Comparison of ENCODE assay signal across 17 cellular contexts in genomic region chr5:151450605-151451004, GRCh38. TPM values are rescaled to one million over a fixed set of nuclear protein-coding genes. Genes with fewer than 3 reads are reported as not detected.
A peak's percentile ranks its signal among the peaks of the same experiment; 100 is the strongest.
DNase-seq lines count a peak whose midpoint lies in the region; ATAC-seq, FAIRE-seq and TF ChIP-seq lines count a peak whose summit lies in the region.
"Had no signal": no experiment of that assay in that cellular context is flagged by ENCODE, and none has a peak within 500 bp of the region (broad histone marks: within the 10 kb centered on the region; RNA-seq: fewer than 3 reads in every experiment).

No MANE protein-coding gene starts in this region.

- intact Hi-C loops in CD14-positive monocyte (cut with micrococcal nuclease) (no loop called here), pancreas (cut with DNase I) (no loop called here)

- H2AK5ac ChIP-seq in mesenchymal stem cell (ENCODE audit: low read length, severe bottlenecking) = peak overlapping the region; percentile 10

- peaks cover 41% of the 10 kb centered on the region for H3K4me1 Mint-ChIP-seq in CD14-positive monocyte

- TF ChIP-seq CTCF in CD14-positive monocyte (IDR thresholded peaks at IDR 0.05) (no peak), pancreas (IDR thresholded peaks at IDR 0.05) (no peak)

- H3K18ac ChIP-seq in mesenchymal stem cell (ENCODE audit: low read depth in 1 of 2, low read length in 2 of 2) = no peak overlapping the region

- no peak overlapping the region for H3K27ac ChIP-seq in duodenal mucosa (ENCODE audit: low read depth, low read length)
- no peak overlapping the region for H3K27ac ChIP-seq in mesenchymal stem cell (ENCODE audit: low read length, poor library complexity, severe bottlenecking)
- H3K27ac ChIP-seq in pancreas = no peak overlapping the region
- H3K27ac ChIP-seq: KMS-11, PC-9 had no signal

- no peak overlapping the region for H2BK5ac ChIP-seq in mesenchymal stem cell (ENCODE audit: low read depth, low read length, poor library complexity, severe bottlenecking)

- H3K9me3 ChIP-seq in duodenal mucosa (ENCODE audit: control insufficient read depth in 1 of 2, low read length in 2 of 2) (no peaks in the 10 kb centered on the region), mesenchymal stem cell (ENCODE audit: control insufficient read depth, low read length) (no peaks in the 10 kb centered on the region), pancreas (no peaks in the 10 kb centered on the region)

- H2BK15ac ChIP-seq in mesenchymal stem cell (ENCODE audit: low read depth, poor library complexity, severe bottlenecking) = no peak overlapping the region

- H3K36me3 ChIP-seq in duodenal mucosa (ENCODE audit: control insufficient read depth in 1 of 2, insufficient read depth in 2 of 2, low read length in 2 of 2) (no peaks in the 10 kb centered on the region), mesenchymal stem cell (ENCODE audit: control insufficient read depth in 1 of 2, insufficient read depth in 2 of 2, low read depth in 1 of 2, low read length in 2 of 2) (peaks cover 0 to 4% of the 10 kb centered on the region in 2 experiments), pancreas (no peaks in the 10 kb centered on the region)

- H3K4me3 ChIP-seq in duodenal mucosa (ENCODE audit: low read depth in 1 of 2, low read length in 2 of 2) (peak overlapping the region; percentile 80 to 98), mesenchymal stem cell (ENCODE audit: insufficient read depth in 1 of 2, low read depth in 1 of 2, low read length in 2 of 2) (no peak overlapping the region), pancreas (no peak overlapping the region)
- H3K4me3 ChIP-seq: PC-9 had no signal

- no peak overlapping the region for H3K23ac ChIP-seq in mesenchymal stem cell (ENCODE audit: low read length in 2 of 2)

- H3K14ac ChIP-seq in mesenchymal stem cell (ENCODE audit: low read length in 2 of 2) = no peak overlapping the region

- peak overlapping the region in 4 of 7 donors; percentile 30 to 64 (median 52) for H3K27ac Mint-ChIP-seq in CD14-positive monocyte
- H3K27ac Mint-ChIP-seq: HFFc6 had no signal

- H4K8ac ChIP-seq in mesenchymal stem cell (ENCODE audit: low read length) = no peak overlapping the region

- H3K36me3 Mint-ChIP-seq in CD14-positive monocyte = peaks cover 19 to 32% of the 10 kb centered on the region in 2 donors

- no peak overlapping the region for H3K4me3 Mint-ChIP-seq in CD14-positive monocyte
- H3K4me3 Mint-ChIP-seq: HFFc6 had no signal

- 94% methylated on average over 3 of the region's 3 CpGs for WGBS in mesenchymal stem cell
- 81 to 84% methylated on average over 3 of the region's 3 CpGs for WGBS in pancreas, 2 donors

- no peak overlapping the region for H2AFZ ChIP-seq in mesenchymal stem cell (ENCODE audit: low read depth, low read length)
- H2AFZ ChIP-seq: PC-9 had no signal

- DNase-seq in CD14-positive monocyte (ENCODE audit: low spot score) (no peak), RKO (ENCODE audit: low spot score) (peak; percentile 10), mesenchymal stem cell (no peak), NCI-H2227 (lab: John Stamatoyannopoulos, UW; ENCODE audit: unreplicated experiment) (no peak), DMS153 (lab: John Stamatoyannopoulos, UW) (no peak), SW 1271 (lab: John Stamatoyannopoulos, UW) (no peak), pancreas (no peak)
- DNase-seq: 8988T; CD8-positive, alpha-beta memory T cell; H7; HFFc6; NCI-H1417; NCI-H187 treated with DMSO at 0.1 percent for 48 hours; NCI-H345; PC-9 had no signal

- no peak overlapping the region for H3K9ac ChIP-seq in duodenal mucosa (ENCODE audit: low read depth in 1 of 2, low read length in 2 of 2)
- no peak overlapping the region for H3K9ac ChIP-seq in mesenchymal stem cell (ENCODE audit: low read length)
- H3K9ac ChIP-seq: KMS-11 had no signal

- H3K27me3 ChIP-seq in duodenal mucosa (ENCODE audit: control insufficient read depth in 1 of 2, insufficient read depth in 2 of 2, low read length in 2 of 2) = no peaks in the 10 kb centered on the region
- no peaks in the 10 kb centered on the region for H3K27me3 ChIP-seq in mesenchymal stem cell (ENCODE audit: control insufficient read depth in 1 of 2, insufficient read depth in 1 of 2, low read length in 2 of 2)
- H3K27me3 ChIP-seq in pancreas = no peaks in the 10 kb centered on the region

- H3K79me1 ChIP-seq in mesenchymal stem cell (replicated peaks; ENCODE audit: low read length, poor library complexity, severe bottlenecking) = peaks cover 28% of the 10 kb centered on the region

- FAIRE-seq in pancreas (lab: Jason Lieb, UNC) = no peak

- H3K4me1 ChIP-seq in duodenal mucosa (ENCODE audit: control insufficient read depth in 1 of 2, insufficient read depth in 2 of 2, low read length in 2 of 2) (peaks cover 45 to 49% of the 10 kb centered on the region in 2 donors), mesenchymal stem cell (ENCODE audit: control insufficient read depth, insufficient read depth, low read depth, low read length) (peaks cover 5% of the 10 kb centered on the region), pancreas (no peaks in the 10 kb centered on the region)

- H3K4ac ChIP-seq in mesenchymal stem cell (ENCODE audit: low read depth in 1 of 2, low read length in 2 of 2) = no peak overlapping the region

- H3K9me3 Mint-ChIP-seq in CD14-positive monocyte = peaks cover 0 to 2% (median 0%) of the 10 kb centered on the region in 7 donors
- H3K9me3 Mint-ChIP-seq: CD8-positive, alpha-beta memory T cell; HFFc6 had no signal

- ATAC-seq in pancreas = no peak

- H3K4me2 ChIP-seq in mesenchymal stem cell (ENCODE audit: low read length, poor library complexity, severe bottlenecking) = no peak overlapping the region
- H3K4me2 ChIP-seq: KMS-11, PC-9 had no signal

- peaks cover 0 to 2% (median 0%) of the 10 kb centered on the region in 3 donors for H3K27me3 Mint-ChIP-seq in CD14-positive monocyte (ENCODE audit: low read depth in 3 of 3)

- H2BK120ac ChIP-seq in mesenchymal stem cell (ENCODE audit: low read depth, low read length) = no peak overlapping the region

- no peak overlapping the region for H2BK12ac ChIP-seq in mesenchymal stem cell (ENCODE audit: low read length in 2 of 2)

- no peak overlapping the region for H4K91ac ChIP-seq in mesenchymal stem cell (ENCODE audit: low read length)

RNA-seq across cellular contexts. Expression of gene SLC36A1, which starts 3.2 kb away (rescaled TPM):
- 1 to 10 TPM; 5.3 to 6.8 TPM for polyA plus RNA-seq in CD14-positive monocyte
- 14.9 TPM for polyA plus RNA-seq in mesenchymal stem cell (2013, experiment 1 of 2)
- 13.9 TPM for polyA plus RNA-seq in mesenchymal stem cell (2013, experiment 2 of 2)
- 10 to 100 TPM in 1 of 6 donors, 1 to 10 TPM in 5; 5.0 to 11.3 (median 6.0) TPM for total RNA-seq in pancreas
- polyA plus RNA-seq in pancreas = 1 to 10 TPM; 2.2 to 4.0 TPM

Comparison
In these comparisons a context has a peak if more than half of its experiments do, and no peak if none do; other contexts are left out.
1. H3K4me3 ChIP-seq: peak in duodenal mucosa (2 of 2); none in mesenchymal stem cell (0 of 2) and pancreas (0 of 4).